ENCODE assay signal across 16 cellular contexts in genomic region chr20:32291166-32291565, GRCh38. TPM values are rescaled to one million over a fixed set of nuclear protein-coding genes. Genes with fewer than 3 reads are reported as not detected.
DNase-seq lines count a peak whose midpoint lies in the region; ATAC-seq and TF ChIP-seq lines count a peak whose summit lies in the region.
"Had no signal": no experiment of that assay in that cellular context is flagged by ENCODE, and none has a peak within 500 bp of the region (broad histone marks: within the 10 kb centered on the region; RNA-seq: fewer than 3 reads in every experiment).

No MANE protein-coding gene starts in this region.

- H3K36me3 ChIP-seq in right lobe of liver, result peaks cover 0 to 1% (median 0%) of the 10 kb centered on the region in 4 donors
- peaks cover 5 to 6% of the 10 kb centered on the region in 2 experiments for H3K36me3 ChIP-seq in mesenchymal stem cell (ENCODE audit: control insufficient read depth in 1 of 2, insufficient read depth in 2 of 2, low read depth in 1 of 2, low read length in 2 of 2)
- H3K36me3 ChIP-seq: BE2C had no signal

- no peaks in the 10 kb centered on the region for H3K27me3 Mint-ChIP-seq in activated T-cell treated with anti-CD3 and anti-CD28 coated beads, Interleukin-2, amount 50 U/mL, for 24 hours
- no peaks in the 10 kb centered on the region for H3K27me3 Mint-ChIP-seq in Calu3 (ENCODE audit: unreplicated experiment)
- H3K27me3 Mint-ChIP-seq in activated T-helper 2 cell treated with anti-CD3 and anti-CD28 coated beads, Interferon-gamma antibody, Interleukin-2, Interleukin-4, amounts not matched to agents 10 μg/mL and 5 μg/mL and 100 μg/mL, durations not matched to agents 14 hours and 24 hours and 36 hours (ENCODE audit: low read depth), result no peaks in the 10 kb centered on the region

- H3K27ac Mint-ChIP-seq in activated T-cell treated with anti-CD3 and anti-CD28 coated beads, Interleukin-2, amount 50 U/mL, for 24 hours, result peak overlapping the region; percentile 86
- peak overlapping the region; percentile 19 for H3K27ac Mint-ChIP-seq in Calu3 (ENCODE audit: unreplicated experiment)
- peak overlapping the region; percentile 77 for H3K27ac Mint-ChIP-seq in activated T-helper 2 cell treated with anti-CD3 and anti-CD28 coated beads, Interferon-gamma antibody, Interleukin-2, Interleukin-4, amounts not matched to agents 10 μg/mL and 5 μg/mL and 100 μg/mL, durations not matched to agents 14 hours and 24 hours and 36 hours

- no peak overlapping the region for H3K4me3 Mint-ChIP-seq in activated T-cell treated with anti-CD3 and anti-CD28 coated beads, Interleukin-2, amount 50 U/mL, for 24 hours
- H3K4me3 Mint-ChIP-seq in Calu3 (ENCODE audit: low read depth, unreplicated experiment), result no peak overlapping the region
- H3K4me3 Mint-ChIP-seq in activated T-helper 2 cell treated with anti-CD3 and anti-CD28 coated beads, Interferon-gamma antibody, Interleukin-2, Interleukin-4, amounts not matched to agents 10 μg/mL and 5 μg/mL and 100 μg/mL, durations not matched to agents 14 hours and 24 hours and 36 hours (ENCODE audit: low read depth), result no peak overlapping the region

- BruUV-seq in Calu3 (replicated peaks; lab: Mats Ljungman, UMichigan), result no TSS peak

- no peak overlapping the region for H4K8ac ChIP-seq in mesenchymal stem cell (ENCODE audit: low read length)

- H3K9me3 ChIP-seq in right lobe of liver (no peaks in the 10 kb centered on the region), mesenchymal stem cell (ENCODE audit: control insufficient read depth, low read length) (no peaks in the 10 kb centered on the region)
- H3K9me3 ChIP-seq: BE2C had no signal

- H2BK120ac ChIP-seq in mesenchymal stem cell (ENCODE audit: low read depth, low read length), result no peak overlapping the region

- no peak overlapping the region for H3K4me2 ChIP-seq in mesenchymal stem cell (ENCODE audit: low read length, poor library complexity, severe bottlenecking)

- H2BK15ac ChIP-seq in mesenchymal stem cell (ENCODE audit: low read depth, poor library complexity, severe bottlenecking), result no peak overlapping the region

- H4K91ac ChIP-seq in mesenchymal stem cell (ENCODE audit: low read length), result no peak overlapping the region

- no peak overlapping the region for H2AFZ ChIP-seq in mesenchymal stem cell (ENCODE audit: low read depth, low read length)

- H3K4me1 Mint-ChIP-seq in activated T-cell treated with anti-CD3 and anti-CD28 coated beads, Interleukin-2, amount 50 U/mL, for 24 hours (ENCODE audit: low read depth), result peaks cover 76% of the 10 kb centered on the region
- H3K4me1 Mint-ChIP-seq in Calu3 (ENCODE audit: low read depth, unreplicated experiment), result peaks cover 41% of the 10 kb centered on the region
- H3K4me1 Mint-ChIP-seq in activated T-helper 2 cell treated with anti-CD3 and anti-CD28 coated beads, Interferon-gamma antibody, Interleukin-2, Interleukin-4, amounts not matched to agents 10 μg/mL and 5 μg/mL and 100 μg/mL, durations not matched to agents 14 hours and 24 hours and 36 hours (ENCODE audit: low read depth), result peaks cover 40% of the 10 kb centered on the region

- H3K27me3 ChIP-seq in right lobe of liver (no peaks in the 10 kb centered on the region), mesenchymal stem cell (ENCODE audit: control insufficient read depth in 1 of 2, insufficient read depth in 1 of 2, low read length in 2 of 2) (no peaks in the 10 kb centered on the region)
- H3K27me3 ChIP-seq: BE2C had no signal

- no peak overlapping the region for H3K23ac ChIP-seq in mesenchymal stem cell (ENCODE audit: low read length in 2 of 2)

- H2BK12ac ChIP-seq in mesenchymal stem cell (ENCODE audit: low read length in 2 of 2), result no peak overlapping the region

- H3K18ac ChIP-seq in mesenchymal stem cell (ENCODE audit: low read depth in 1 of 2, low read length in 2 of 2), result no peak overlapping the region

- intact Hi-C loops in Calu3 (cut with micrococcal nuclease; ENCODE audit: unreplicated experiment), result no loop called here
- intact Hi-C loops in activated T-helper 2 cell treated with anti-CD3 and anti-CD28 coated beads, Interferon-gamma antibody, Interleukin-2, Interleukin-4, amounts not matched to agents 10 μg/mL and 5 μg/mL and 100 μg/mL, durations not matched to agents 14 hours and 24 hours and 36 hours (cut with micrococcal nuclease), result no loop called here
- intact Hi-C loops in right lobe of liver (cut with DNase I), result no loop called here

- H3K4me1 ChIP-seq in right lobe of liver (peaks cover 0 to 45% (median 15%) of the 10 kb centered on the region in 4 donors), mesenchymal stem cell (ENCODE audit: control insufficient read depth, insufficient read depth, low read depth, low read length) (no peaks in the 10 kb centered on the region)
- H3K4me1 ChIP-seq: BE2C had no signal

- H3K27ac ChIP-seq in right lobe of liver, result peak overlapping the region in 2 of 3 donors; percentile 83 to 92
- H3K27ac ChIP-seq in mesenchymal stem cell (ENCODE audit: low read length, poor library complexity, severe bottlenecking), result no peak overlapping the region

- peaks cover 70% of the 10 kb centered on the region for H3K36me3 Mint-ChIP-seq in activated T-cell treated with anti-CD3 and anti-CD28 coated beads, Interleukin-2, amount 50 U/mL, for 24 hours (ENCODE audit: low read depth)
- peaks cover 5% of the 10 kb centered on the region for H3K36me3 Mint-ChIP-seq in Calu3 (ENCODE audit: insufficient read depth, unreplicated experiment)
- H3K36me3 Mint-ChIP-seq in activated T-helper 2 cell treated with anti-CD3 and anti-CD28 coated beads, Interferon-gamma antibody, Interleukin-2, Interleukin-4, amounts not matched to agents 10 μg/mL and 5 μg/mL and 100 μg/mL, durations not matched to agents 14 hours and 24 hours and 36 hours (ENCODE audit: low read depth), result peaks cover 38% of the 10 kb centered on the region

- H3K4me3 ChIP-seq in right lobe of liver, result no peak overlapping the region
- no peak overlapping the region for H3K4me3 ChIP-seq in mesenchymal stem cell (ENCODE audit: insufficient read depth in 1 of 2, low read depth in 1 of 2, low read length in 2 of 2)

- H3K14ac ChIP-seq in mesenchymal stem cell (ENCODE audit: low read length in 2 of 2), result no peak overlapping the region

- H2AK5ac ChIP-seq in mesenchymal stem cell (ENCODE audit: low read length, severe bottlenecking), result no peak overlapping the region

- CTCF ChIA-PET in Calu3 (lab: Charles Lee), result interaction anchor here (0.7 to 1.5 kb wide), 3 partner anchors 13 to 520 kb away, joined by 3 read pairs; no protein-coding TSS in a partner anchor

- H3K4ac ChIP-seq in mesenchymal stem cell (ENCODE audit: low read depth in 1 of 2, low read length in 2 of 2), result no peak overlapping the region

- H3K9ac ChIP-seq in mesenchymal stem cell (ENCODE audit: low read length), result no peak overlapping the region

- no peak for TF ChIP-seq POLR2A in right lobe of liver (IDR thresholded peaks at IDR 0.05)

- H2BK5ac ChIP-seq in mesenchymal stem cell (ENCODE audit: low read depth, low read length, poor library complexity, severe bottlenecking), result no peak overlapping the region

- ATAC-seq in right lobe of liver, result no peak

- WGBS in right lobe of liver (ENCODE audit: insufficient coverage, low coverage, low lambda C conversion rate, missing lambda C conversion rate), result 80% methylated on average over 1 of the region's 1 CpG
- WGBS in mesenchymal stem cell, result 100% methylated on average over 1 of the region's 1 CpG

- H3K9me3 Mint-ChIP-seq in activated T-cell treated with anti-CD3 and anti-CD28 coated beads, Interleukin-2, amount 50 U/mL, for 24 hours, result no peaks in the 10 kb centered on the region
- H3K9me3 Mint-ChIP-seq in Calu3 (ENCODE audit: low read depth, unreplicated experiment), result no peaks in the 10 kb centered on the region
- no peaks in the 10 kb centered on the region for H3K9me3 Mint-ChIP-seq in activated T-helper 2 cell treated with anti-CD3 and anti-CD28 coated beads, Interferon-gamma antibody, Interleukin-2, Interleukin-4, amounts not matched to agents 10 μg/mL and 5 μg/mL and 100 μg/mL, durations not matched to agents 14 hours and 24 hours and 36 hours

- no peak for TF ChIP-seq CTCF in Calu3 (IDR thresholded peaks at IDR 0.05; ENCODE audit: unreplicated experiment)
- TF ChIP-seq CTCF in right lobe of liver (IDR thresholded peaks at IDR 0.05), result no peak

- no peak for DNase-seq in activated T-cell treated with anti-CD3 and anti-CD28 coated beads, Interleukin-2, amount 50 U/mL, for 24 hours
- no peak for DNase-seq in activated T-cell treated with anti-CD3 and anti-CD28 coated beads, Interleukin-2, amount 50 U/mL, for 48 hours
- DNase-seq in Calu3 (no peak), right lobe of liver (no peak), mesenchymal stem cell (no peak), mucosa of gallbladder (ENCODE audit: low spot score) (no peak)
- DNase-seq in activated T-helper 2 cell treated with anti-CD3 and anti-CD28 coated beads, Interferon-gamma antibody, Interleukin-2, Interleukin-4, amounts not matched to agents 10 μg/mL and 5 μg/mL and 100 μg/mL, durations not matched to agents 14 hours and 24 hours and 36 hours (ENCODE audit: low spot score), result no peak
- DNase-seq: BE2C, DMS79 treated with DMSO at 0.1 percent for 48 hours, Kasumi-1, NCI-H1694, NCI-H2081, NCI-H2171 treated with DMSO at 0.1 percent for 48 hours, NCI-H524 treated with DMSO at 0.1 percent for 48 hours, NCI-H82, OCI-M1 had no signal

- H3K79me1 ChIP-seq in mesenchymal stem cell (replicated peaks; ENCODE audit: low read length, poor library complexity, severe bottlenecking), result peaks cover 39% of the 10 kb centered on the region

RNA-seq across cellular contexts. Expression of gene KIF3B, which starts 13.7 kb away (rescaled TPM):
- 51.2 and 56.6 TPM in 2 replicates for total RNA-seq in Calu3 (2022)
- total RNA-seq in activated T-helper 2 cell treated with anti-CD3 and anti-CD28 coated beads, Interferon-gamma antibody, Interleukin-2, Interleukin-4, amounts not matched to agents 10 μg/mL and 5 μg/mL and 100 μg/mL, durations not matched to agents 14 hours and 24 hours and 36 hours, result 40.6 and 42.2 TPM in 2 replicates
- total RNA-seq in right lobe of liver, result 10 to 100 TPM; 16.4 to 23.6 (median 20.7) TPM
- polyA plus RNA-seq in mesenchymal stem cell (2013, experiment 1 of 2), result 34.9 TPM
- polyA plus RNA-seq in mesenchymal stem cell (2013, experiment 2 of 2), result 34.4 TPM
- total RNA-seq in mucosa of gallbladder, result 59.6 TPM

Comparison
In these comparisons a context has a peak if more than half of its experiments do, and no peak if none do; other contexts are left out.
1. H3K27ac Mint-ChIP-seq: peak in every context shown above with its lines; median percentile 86 in activated T-cell treated with anti-CD3 and anti-CD28 coated beads, Interleukin-2, amount 50 U/mL, for 24 hours; 77 in activated T-helper 2 cell treated with anti-CD3 and anti-CD28 coated beads, Interferon-gamma antibody, Interleukin-2, Interleukin-4, amounts not matched to agents 10 μg/mL and 5 μg/mL and 100 μg/mL, durations not matched to agents 14 hours and 24 hours and 36 hours; 19 in Calu3.